Comparison of ENCODE assay signal across 8 cellular contexts in genomic region chr3:197748597-197749314, GRCh38. TPM values are rescaled to one million over a fixed set of nuclear protein-coding genes. Genes with fewer than 3 reads are reported as not detected.
DNase-seq lines count a peak whose midpoint lies in the region; ATAC-seq and TF ChIP-seq lines count a peak whose summit lies in the region.

No MANE protein-coding gene starts in this region.

- peak overlapping the region; percentile 91 to 99 (median 97); a peak in 21 of 22 replicates for H3K9ac ChIP-seq in BLaER1 treated with 17β-estradiol and CSF1 and Interleukin-3, amounts not matched to agents 10 nM and 100 nM

- H3K36me3 Mint-ChIP-seq in chondrocyte (ENCODE audit: low read depth) (no peaks in the 10 kb centered on the region), naive B cell (no peaks in the 10 kb centered on the region)

- no peak for ATAC-seq in naive B cell (ENCODE audit: low read depth in 2 of 2)
- no peak for ATAC-seq in HG03135 (IDR thresholded peaks at IDR 0.05; ENCODE audit: unreplicated experiment)
- no peak for ATAC-seq in HG03439 (IDR thresholded peaks at IDR 0.05; ENCODE audit: unreplicated experiment)

- peaks cover 35 to 59% (median 47%) of the 10 kb centered on the region in 10 experiments for H3K4me1 ChIP-seq in BLaER1 treated with 17β-estradiol and CSF1 and Interleukin-3, amounts not matched to agents 10 nM and 100 nM

- H3K27ac Mint-ChIP-seq in chondrocyte (ENCODE audit: unreplicated experiment) (peak overlapping the region; percentile 96), naive B cell (peak overlapping the region; percentile 83 to 100 (median 96))

- peak overlapping the region; percentile 89 for H3K4me3 Mint-ChIP-seq in chondrocyte (ENCODE audit: unreplicated experiment)
- H3K4me3 Mint-ChIP-seq in naive B cell: peak overlapping the region; percentile 90 to 98 (median 96)

- peaks cover 16 to 36% (median 32%) of the 10 kb centered on the region in 11 experiments; a peak in 17 of 22 replicates for H4K20me1 ChIP-seq in BLaER1 treated with 17β-estradiol and CSF1 and Interleukin-3, amounts not matched to agents 10 nM and 100 nM

- DNase-seq in LNCaP clone FGC (ENCODE audit: low read depth) (no peak), chondrocyte (ENCODE audit: low spot score) (no peak), naive B cell (no peak), D341Med (ENCODE audit: low spot score) (no peak), NCI-H345 treated with DMSO at 0.1 percent for 48 hours (lab: John Stamatoyannopoulos, UW; ENCODE audit: unreplicated experiment) (no peak)

- TF ChIP-seq CTCF in LNCaP clone FGC (IDR thresholded peaks at IDR 0.05; ENCODE audit: control insufficient read depth, extremely low read depth, insufficient read depth) (no peak), chondrocyte (IDR thresholded peaks at IDR 0.05) (no peak)

- no peaks in the 10 kb centered on the region for H3K9me3 Mint-ChIP-seq in chondrocyte (ENCODE audit: low read depth)
- H3K9me3 Mint-ChIP-seq in naive B cell: no peaks in the 10 kb centered on the region

- H3K27ac ChIP-seq in BLaER1 treated with 17β-estradiol and CSF1 and Interleukin-3, amounts not matched to agents 10 nM and 100 nM: peak overlapping the region in 9 of 11 experiments; percentile 93 to 99 (median 97); a peak in 18 of 22 replicates

- no peaks in the 10 kb centered on the region for H3K27me3 Mint-ChIP-seq in chondrocyte (ENCODE audit: low read depth)
- no peaks in the 10 kb centered on the region for H3K27me3 Mint-ChIP-seq in naive B cell

- H3K36me3 ChIP-seq in BLaER1 treated with 17β-estradiol and CSF1 and Interleukin-3, amounts not matched to agents 10 nM and 100 nM: peaks cover 0 to 6% (median 0%) of the 10 kb centered on the region in 11 experiments; a peak in 2 of 22 replicates

- H3K4me2 ChIP-seq in BLaER1 treated with 17β-estradiol and CSF1 and Interleukin-3, amounts not matched to agents 10 nM and 100 nM: peak overlapping the region; percentile 74 to 95 (median 92)

- H3K4me3 ChIP-seq in BLaER1 treated with 17β-estradiol and CSF1 and Interleukin-3, amounts not matched to agents 10 nM and 100 nM: peak overlapping the region; percentile 70 to 99 (median 96)
- H3K4me3 ChIP-seq in LNCaP clone FGC (ENCODE audit: low read depth, low read length): peak overlapping the region; percentile 76

- H3K4me1 Mint-ChIP-seq in chondrocyte (ENCODE audit: low read depth) (peaks cover 34% of the 10 kb centered on the region), naive B cell (peaks cover 21 to 30% (median 30%) of the 10 kb centered on the region in 3 donors)

- H3K9me3 ChIP-seq in BLaER1 treated with 17β-estradiol and CSF1 and Interleukin-3, amounts not matched to agents 10 nM and 100 nM (replicated peaks in 1 of 11): peaks cover 0 to 4% (median 0%) of the 10 kb centered on the region in 11 experiments; a peak in 1 of 22 replicates

- no peaks in the 10 kb centered on the region for H3K27me3 ChIP-seq in BLaER1 treated with 17β-estradiol and CSF1 and Interleukin-3, amounts not matched to agents 10 nM and 100 nM

RNA-seq across cellular contexts. Expression of gene FYTTD1, which starts 0.9 kb away (rescaled TPM):
- total RNA-seq in chondrocyte: 73.6 to 83.3 TPM (median 74.2 TPM) in 3 replicates
- polyA plus RNA-seq in naive B cell (ENCODE audit: low read depth in 6 of 6): 10 to 100 TPM; 64.2 to 78.5 (median 68.8) TPM

RNA-seq across cellular contexts. Expression of gene RUBCN, which starts 12.1 kb away (rescaled TPM):
- total RNA-seq in chondrocyte: 27.2 to 32.3 TPM (median 31.2 TPM) in 3 replicates
- 10 to 100 TPM; 20.0 to 46.9 (median 24.8) TPM for polyA plus RNA-seq in naive B cell (ENCODE audit: low read depth in 6 of 6)

RNA-seq across cellular contexts. Expression of gene LRCH3, which starts 42.3 kb away (rescaled TPM):
- total RNA-seq in chondrocyte: 41.7 to 59.9 TPM (median 49.8 TPM) in 3 replicates
- polyA plus RNA-seq in naive B cell (ENCODE audit: low read depth in 6 of 6): 10 to 100 TPM; 10.2 to 26.0 (median 13.9) TPM
